24 cellular contexts compared by ENCODE assay signal in the genomic region with DNA sequence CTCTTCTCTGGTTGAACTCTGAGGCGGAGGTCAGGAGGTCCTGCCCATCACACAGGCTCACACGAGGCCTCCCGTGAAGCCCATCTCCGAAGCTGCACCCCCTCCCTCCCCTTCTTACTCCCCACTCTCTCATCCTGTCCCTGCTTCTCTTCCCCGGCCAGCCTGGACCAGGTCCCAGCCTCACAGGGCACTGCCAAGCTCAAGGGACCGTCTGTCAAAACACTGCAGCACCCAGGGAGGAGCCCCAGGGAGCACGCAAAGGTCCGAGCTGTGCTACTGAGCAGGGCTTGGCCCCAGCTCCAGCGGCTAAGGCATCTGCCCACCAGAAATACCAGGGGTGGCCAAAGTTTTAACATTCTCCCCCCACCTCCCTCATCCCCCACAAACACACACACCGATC.
DNase-seq lines count a peak whose midpoint lies in the region; ATAC-seq and TF ChIP-seq lines count a peak whose summit lies in the region.
"Had no signal": no experiment of that assay in that cellular context is flagged by ENCODE, and none has a peak within 500 bp of the region (broad histone marks: within the 10 kb centered on the region; RNA-seq: fewer than 3 reads in every experiment).

No MANE protein-coding gene starts in this region.

- DNase-seq in astrocyte of the hippocampus (ENCODE audit: low read depth, low spot score) (peak; percentile 78), globus pallidus (ENCODE audit: low spot score) (peak; percentile 66), neural crest cell (ENCODE audit: low read depth, low spot score) (no peak), spleen (peak; percentile 61), upper lobe of right lung (no peak), NCI-H2029 (lab: John Stamatoyannopoulos, UW) (no peak), mesenteric fat pad (ENCODE audit: low spot score) (no peak)
- DNase-seq: activated CD4-positive, alpha-beta T cell treated with anti-CD3 and anti-CD28 coated beads for 36 hours; activated CD8-positive, alpha-beta memory T cell treated with anti-CD3 and anti-CD28 coated beads for 24 hours; activated naive CD4-positive, alpha-beta T cell treated with anti-CD3 and anti-CD28 coated beads, Interleukin-2, amount 50 U/mL, for 16 hours; GM23248; immature natural killer cell; NCI-H1092; NCI-H1930; NCI-H226; NCI-H774; OCI-M1; SIG-M5; stimulated activated CD4-positive, alpha-beta T cell treated with anti-CD3 and anti-CD28 coated beads, Interleukin-4, amount 100 ng/mL, for 24 hours; stimulated activated naive CD8-positive, alpha-beta T cell treated with anti-CD3 and anti-CD28 coated beads, Interleukin-15, Interleukin-2, amounts not matched to agents 100 U/mL and 50 U/mL, for 24 hours; T-helper 1 cell; tibial artery had no signal

- TF ChIP-seq POLR2A in spleen (IDR thresholded peaks at IDR 0.05), result no peak

- H3K4me3 ChIP-seq in spleen, result no peak overlapping the region
- H3K4me3 ChIP-seq in upper lobe of right lung, result no peak overlapping the region
- H3K4me3 ChIP-seq: GM23248, tibial artery had no signal

- H3K9me3 ChIP-seq in spleen (no peaks in the 10 kb centered on the region), upper lobe of right lung (no peaks in the 10 kb centered on the region)
- H3K9me3 ChIP-seq: tibial artery had no signal

- H3K4me3 Mint-ChIP-seq in neural crest cell, result no peak overlapping the region
- H3K4me3 Mint-ChIP-seq: activated CD4-positive, alpha-beta T cell treated with anti-CD3 and anti-CD28 coated beads for 36 hours; immature natural killer cell had no signal

- no peaks in the 10 kb centered on the region for H3K27me3 Mint-ChIP-seq in neural crest cell (ENCODE audit: low read depth)

- peaks cover 0 to 9% (median 0%) of the 10 kb centered on the region in 7 donors for H3K27me3 ChIP-seq in spleen (replicated peaks in 1 of 7)
- no peaks in the 10 kb centered on the region for H3K27me3 ChIP-seq in upper lobe of right lung
- H3K27me3 ChIP-seq: tibial artery had no signal

- 84 to 92% (median 90%) methylated on average over 10 of the region's 10 CpGs for WGBS in spleen, 5 donors

- ATAC-seq in upper lobe of right lung (no peak), GM18867 (IDR thresholded peaks at IDR 0.05; ENCODE audit: unreplicated experiment) (no peak)
- ATAC-seq: activated CD4-positive, alpha-beta T cell treated with anti-CD3 and anti-CD28 coated beads for 36 hours; stimulated activated naive CD8-positive, alpha-beta T cell treated with anti-CD3 and anti-CD28 coated beads, Interleukin-15, Interleukin-2, amounts not matched to agents 100 U/mL and 50 U/mL, for 24 hours had no signal

- H3K4me1 Mint-ChIP-seq in neural crest cell, result peaks cover 65% of the 10 kb centered on the region

- no peaks in the 10 kb centered on the region for H3K36me3 Mint-ChIP-seq in neural crest cell (ENCODE audit: low read depth)
- H3K36me3 Mint-ChIP-seq: immature natural killer cell had no signal

- intact Hi-C loops in spleen (cut with DNase I; ENCODE audit: low total_unique reads), result no loop called here
- intact Hi-C loops in upper lobe of right lung (cut with DNase I), result no loop called here

- H3K27ac Mint-ChIP-seq in neural crest cell (ENCODE audit: unreplicated experiment), result peak overlapping the region; percentile 13
- H3K27ac Mint-ChIP-seq: activated CD4-positive, alpha-beta T cell treated with anti-CD3 and anti-CD28 coated beads for 36 hours; immature natural killer cell had no signal

- H3K27ac ChIP-seq in spleen, result peak overlapping the region in 2 of 8 donors; percentile 13 to 15
- H3K27ac ChIP-seq in upper lobe of right lung, result no peak overlapping the region
- H3K27ac ChIP-seq: C4-2B, GM23248, tibial artery had no signal

- H3K36me3 ChIP-seq in spleen (no peaks in the 10 kb centered on the region), upper lobe of right lung (no peaks in the 10 kb centered on the region)
- H3K36me3 ChIP-seq: tibial artery had no signal

- H3K4me1 ChIP-seq in spleen, result peaks cover 0 to 16% (median 0%) of the 10 kb centered on the region in 6 donors
- H3K4me1 ChIP-seq in upper lobe of right lung, result peaks cover 16% of the 10 kb centered on the region

- H3K9me3 Mint-ChIP-seq in neural crest cell, result no peaks in the 10 kb centered on the region
- H3K9me3 Mint-ChIP-seq: immature natural killer cell had no signal

- TF ChIP-seq CTCF in neural crest cell (conservative IDR thresholded peaks at IDR 0.05) (no peak), spleen (IDR thresholded peaks at IDR 0.05 in 8 of 11, conservative IDR thresholded peaks at IDR 0.05 in 3 of 11) (no peak), upper lobe of right lung (IDR thresholded peaks at IDR 0.05) (no peak)

Comparison
In these comparisons a context has a peak if more than half of its experiments do, and no peak if none do; other contexts are left out.
1. DNase-seq: peak in astrocyte of the hippocampus (single experiment), globus pallidus (single experiment) and spleen (single experiment); none in neural crest cell (single experiment), upper lobe of right lung (single experiment), NCI-H2029 (single experiment) and mesenteric fat pad (single experiment).